In the genomic region with DNA sequence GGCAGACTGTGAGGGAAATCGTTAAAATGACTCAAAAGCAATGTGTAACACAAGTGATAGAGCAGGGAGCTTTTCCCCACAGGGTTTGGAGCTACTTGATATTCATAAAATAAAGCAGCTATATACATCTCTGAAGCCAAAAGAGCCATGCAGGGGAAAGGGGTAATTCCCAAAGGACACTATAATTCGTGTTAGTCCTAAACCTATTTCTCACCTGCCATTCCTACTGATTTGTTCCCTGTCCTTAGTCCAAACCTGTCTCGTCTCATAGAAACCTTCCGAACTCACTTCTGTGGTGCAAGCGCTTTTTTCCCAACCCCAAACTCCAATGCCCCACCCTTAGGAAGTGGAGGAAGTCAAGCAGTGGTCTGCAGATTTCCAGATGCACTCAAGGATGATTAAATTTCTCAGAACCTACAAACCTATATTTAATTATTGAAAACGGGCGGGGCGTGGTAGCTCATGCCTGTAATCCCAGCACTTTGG, we compare ENCODE assay signal across 8 cellular contexts. TPM values are rescaled to one million over a fixed set of nuclear protein-coding genes. Genes with fewer than 3 reads are reported as not detected.
DNase-seq lines count a peak whose midpoint lies in the region; ATAC-seq and TF ChIP-seq lines count a peak whose summit lies in the region.

No MANE protein-coding gene starts in this region.

- peak overlapping the region; percentile 95 for H3K27ac Mint-ChIP-seq in glutamatergic neuron (ENCODE audit: unreplicated experiment)

- H3K36me3 ChIP-seq in GM23248 (ENCODE audit: low read depth) (no peaks in the 10 kb centered on the region), skeletal muscle satellite cell (ENCODE audit: insufficient read depth, low read length) (no peaks in the 10 kb centered on the region)

- no peaks in the 10 kb centered on the region for H3K36me3 Mint-ChIP-seq in glutamatergic neuron (ENCODE audit: unreplicated experiment)

- peaks cover 1% of the 10 kb centered on the region for H3K9me3 Mint-ChIP-seq in glutamatergic neuron (ENCODE audit: unreplicated experiment)

- peak overlapping the region; percentile 96 for H3K9ac ChIP-seq in GM23248
- H3K9ac ChIP-seq in skeletal muscle satellite cell (ENCODE audit: low read depth, low read length): peak overlapping the region; percentile 79

- no peak for TF ChIP-seq CTCF in 22Rv1 (IDR thresholded peaks at IDR 0.05)
- no peak for TF ChIP-seq CTCF in VCaP (conservative IDR thresholded peaks at IDR 0.05)
- no peak for TF ChIP-seq CTCF in glutamatergic neuron (IDR thresholded peaks at IDR 0.05; ENCODE audit: partially characterized antibody, unreplicated experiment)

- H3K4me2 ChIP-seq in GM23248 (ENCODE audit: unreplicated experiment) (peak overlapping the region; percentile 89), skeletal muscle satellite cell (ENCODE audit: low read length) (peak overlapping the region; percentile 77)

- H3K27me3 ChIP-seq in GM23248 (replicated peaks; ENCODE audit: insufficient read depth): no peaks in the 10 kb centered on the region
- H3K27me3 ChIP-seq in skeletal muscle satellite cell (ENCODE audit: control insufficient read depth, insufficient read depth, low read length): no peaks in the 10 kb centered on the region

- DNase-seq in GM23248 (no peak), glutamatergic neuron (no peak), NCI-H1436 (lab: John Stamatoyannopoulos, UW) (no peak)
- DNase-seq in stimulated activated CD4-positive, alpha-beta T cell treated with anti-CD3 and anti-CD28 coated beads, Interleukin-12 subunit alpha, Interleukin-12 subunit beta, amount 100 ng/mL, for 4 hours: no peak

- 15 to 18% methylated on average over 8 of the region's 8 CpGs for WGBS in GM23248 (ENCODE audit: low coverage in 1 of 2, low lambda C conversion rate in 2 of 2, missing lambda C conversion rate in 2 of 2), 2 experiments

- H2AFZ ChIP-seq in GM23248: peak overlapping the region; percentile 75

- H3K4me1 ChIP-seq in GM23248 (ENCODE audit: insufficient read depth) (peaks cover 28% of the 10 kb centered on the region), skeletal muscle satellite cell (ENCODE audit: control insufficient read depth, insufficient read depth, low read length) (peaks cover 21% of the 10 kb centered on the region)

- H3K4me3 ChIP-seq in GM23248: peak overlapping the region; percentile 91
- peak overlapping the region; percentile 65 for H3K4me3 ChIP-seq in skeletal muscle satellite cell (ENCODE audit: low read length)

- peak overlapping the region; percentile 94 for H3K4me3 Mint-ChIP-seq in glutamatergic neuron (ENCODE audit: unreplicated experiment)

- peaks cover 27% of the 10 kb centered on the region for H4K20me1 ChIP-seq in GM23248 (ENCODE audit: insufficient read depth)

- H3K4me1 Mint-ChIP-seq in glutamatergic neuron (ENCODE audit: low read depth, unreplicated experiment): peaks cover 25% of the 10 kb centered on the region

- peaks cover 40% of the 10 kb centered on the region for H3K79me2 ChIP-seq in GM23248 (ENCODE audit: insufficient read depth)

- in situ Hi-C loops in GM23248 (cut with MboI): no loop called here

- H3F3A ChIP-seq in GM23248 (ENCODE audit: insufficient read depth): peaks cover 35% of the 10 kb centered on the region

- ATAC-seq in HG03135 (IDR thresholded peaks at IDR 0.05; ENCODE audit: unreplicated experiment): no peak

- peaks cover 5% of the 10 kb centered on the region for H3K27me3 Mint-ChIP-seq in glutamatergic neuron (ENCODE audit: unreplicated experiment)

- H3K9me2 ChIP-seq in GM23248 (ENCODE audit: insufficient read depth): no peaks in the 10 kb centered on the region

- H3K9me3 ChIP-seq in GM23248 (ENCODE audit: low read depth) (no peaks in the 10 kb centered on the region), skeletal muscle satellite cell (replicated peaks; ENCODE audit: low read length) (no peaks in the 10 kb centered on the region)

- peak overlapping the region; percentile 96 for H3K27ac ChIP-seq in 22Rv1
- peak overlapping the region; percentile 93 for H3K27ac ChIP-seq in GM23248
- H3K27ac ChIP-seq in VCaP: peak overlapping the region; percentile 98

RNA-seq across cellular contexts. Expression of a gene that starts 0.9 kb away (rescaled TPM):
- total RNA-seq in GM23248 (2014; rRNA removed; shearing (Covaris generic)): 77.5 and 91.6 TPM in 2 replicates
- 124 and 126 TPM in 2 replicates for polyA plus RNA-seq in GM23248 (2016; fragmentation: Nextera tagmentation; extraction: Ambion mirVana)
- total RNA-seq in glutamatergic neuron (ENCODE audit: unreplicated experiment): 189 TPM
- total RNA-seq in skeletal muscle satellite cell (2012; rRNA removed): 47.4 and 60.6 TPM in 2 replicates

RNA-seq across cellular contexts. Expression of a gene that starts 24.6 kb away (rescaled TPM):
- 14.0 and 16.2 TPM in 2 replicates for total RNA-seq in GM23248 (2014; rRNA removed; shearing (Covaris generic))
- 8.1 and 9.4 TPM in 2 replicates for polyA plus RNA-seq in GM23248 (2016; fragmentation: Nextera tagmentation; extraction: Ambion mirVana)
- total RNA-seq in glutamatergic neuron (ENCODE audit: unreplicated experiment): 13.3 TPM
- 10.6 and 12.0 TPM in 2 replicates for total RNA-seq in skeletal muscle satellite cell (2012; rRNA removed)
